33 cellular contexts compared by ENCODE assay signal in the genomic region with DNA sequence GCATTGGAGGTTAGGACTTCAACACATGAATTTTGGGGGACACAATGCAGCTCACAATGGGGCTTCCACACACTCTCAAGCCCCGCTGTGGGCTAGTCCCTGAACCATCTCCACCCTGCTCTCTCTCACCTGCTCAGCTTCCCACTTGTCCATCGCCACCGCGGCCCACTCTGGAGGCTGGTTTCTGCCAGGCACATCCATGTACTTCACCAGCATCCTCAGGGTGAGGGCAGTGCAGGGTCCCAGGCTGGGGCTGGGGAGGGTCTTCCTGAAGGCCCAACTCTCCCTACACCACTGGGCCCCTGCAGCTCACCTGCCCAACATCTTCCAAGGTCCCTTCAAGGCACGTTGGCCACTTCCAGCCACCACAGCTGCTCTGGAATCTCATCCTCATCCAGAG.
"Had no signal": no experiment of that assay in that cellular context is flagged by ENCODE, and none has a peak within 500 bp of the region (broad histone marks: within the 10 kb centered on the region; RNA-seq: fewer than 3 reads in every experiment).

No MANE protein-coding gene starts in this region.

- DNase-seq: activated B cell treated with CpG ODN at 0.5 μM for 24 hours; activated CD4-positive, alpha-beta T cell treated with anti-CD3 and anti-CD28 coated beads for 48 hours; activated CD4-positive, alpha-beta T cell treated with anti-CD3 and anti-CD28 coated beads, Interleukin-2, amount 50 U/mL, for 4 hours; activated CD4-positive, CD25-positive, alpha-beta regulatory T cell treated with anti-CD3 and anti-CD28 coated beads, Interleukin-2, amount 50 U/mL, for 72 hours; activated CD8-positive, alpha-beta T cell treated with anti-CD3 and anti-CD28 coated beads for 36 hours; activated gamma-delta T cell treated with Interleukin-2 at 50 U/mL for 16 hours; activated naive CD4-positive, alpha-beta T cell treated with anti-CD3 and anti-CD28 coated beads, Interleukin-2, amount 50 U/mL, for 16 hours; activated naive CD8-positive, alpha-beta T cell treated with anti-CD3 and anti-CD28 coated beads for 36 hours; activated T-cell treated with anti-CD3 and anti-CD28 coated beads for 4 hours; activated T-cell treated with anti-CD3 and anti-CD28 coated beads, Interleukin-2, amount 50 U/mL, for 4 hours; amniotic stem cell; brain microvascular endothelial cell; central memory CD4-positive, alpha-beta T cell; Kasumi-1; KG1; MG63; NCI-H1048; NCI-H1105 treated with DMSO at 0.1 percent for 48 hours; NCI-H1436; NCI-H1694; NCI-H2029; NCI-H510A; NCI-H526; NCI-H748 treated with DMSO at 0.1 percent for 48 hours; NK-92 treated with Interleukin-12 subunit alpha and Interleukin-12 subunit beta, amount 100 ng/mL, for 24 hours; PC-9; SIG-M5; T-cell; T-helper 2 cell; T-helper 9 cell had no signal

- ATAC-seq: activated CD8-positive, alpha-beta T cell treated with anti-CD3 and anti-CD28 coated beads for 36 hours; activated T-cell treated with anti-CD3 and anti-CD28 coated beads, Interleukin-2, amount 50 U/mL, for 4 hours; Right ventricle myocardium inferior; SK-N-SH treated with all-trans-retinoic acid at 6 μM for 48 hours; T-cell had no signal

- H3K4me1 Mint-ChIP-seq: activated B cell treated with CpG ODN at 0.5 μM for 24 hours; activated naive CD8-positive, alpha-beta T cell treated with anti-CD3 and anti-CD28 coated beads for 36 hours; T-cell had no signal

- H3K27me3 Mint-ChIP-seq: activated B cell treated with CpG ODN at 0.5 μM for 24 hours had no signal

- H3K27ac Mint-ChIP-seq: activated B cell treated with CpG ODN at 0.5 μM for 24 hours; activated CD8-positive, alpha-beta T cell treated with anti-CD3 and anti-CD28 coated beads for 36 hours; activated naive CD8-positive, alpha-beta T cell treated with anti-CD3 and anti-CD28 coated beads for 36 hours; activated T-helper 1 cell treated with anti-CD3 and anti-CD28 coated beads, Interleukin-12 subunit alpha, Interleukin-12 subunit beta, Interleukin-2, Interleukin-4 antibody, amounts not matched to agents 30 ng/mL and 10 ng/mL and 1 ng/mL, durations not matched to agents 14 hours and 24 hours and 36 hours; T-cell had no signal

- H3K9me3 Mint-ChIP-seq: activated B cell treated with CpG ODN at 0.5 μM for 24 hours; activated CD8-positive, alpha-beta T cell treated with anti-CD3 and anti-CD28 coated beads for 36 hours; activated naive CD8-positive, alpha-beta T cell treated with anti-CD3 and anti-CD28 coated beads for 36 hours; activated T-cell treated with anti-CD3 and anti-CD28 coated beads, Interleukin-2, amount 50 U/mL, for 4 hours; activated T-helper 1 cell treated with anti-CD3 and anti-CD28 coated beads, Interleukin-12 subunit alpha, Interleukin-12 subunit beta, Interleukin-2, Interleukin-4 antibody, amounts not matched to agents 30 ng/mL and 10 ng/mL and 1 ng/mL, durations not matched to agents 14 hours and 24 hours and 36 hours; T-cell had no signal

- H3K36me3 Mint-ChIP-seq: activated naive CD8-positive, alpha-beta T cell treated with anti-CD3 and anti-CD28 coated beads for 36 hours; T-cell had no signal

- H3K4me3 Mint-ChIP-seq: activated B cell treated with CpG ODN at 0.5 μM for 24 hours; activated CD8-positive, alpha-beta T cell treated with anti-CD3 and anti-CD28 coated beads for 36 hours; activated naive CD8-positive, alpha-beta T cell treated with anti-CD3 and anti-CD28 coated beads for 36 hours; activated T-cell treated with anti-CD3 and anti-CD28 coated beads, Interleukin-2, amount 50 U/mL, for 4 hours; activated T-helper 1 cell treated with anti-CD3 and anti-CD28 coated beads, Interleukin-12 subunit alpha, Interleukin-12 subunit beta, Interleukin-2, Interleukin-4 antibody, amounts not matched to agents 30 ng/mL and 10 ng/mL and 1 ng/mL, durations not matched to agents 14 hours and 24 hours and 36 hours; T-cell had no signal
